1 cellular context compared by ENCODE assay signal in the genomic region with DNA sequence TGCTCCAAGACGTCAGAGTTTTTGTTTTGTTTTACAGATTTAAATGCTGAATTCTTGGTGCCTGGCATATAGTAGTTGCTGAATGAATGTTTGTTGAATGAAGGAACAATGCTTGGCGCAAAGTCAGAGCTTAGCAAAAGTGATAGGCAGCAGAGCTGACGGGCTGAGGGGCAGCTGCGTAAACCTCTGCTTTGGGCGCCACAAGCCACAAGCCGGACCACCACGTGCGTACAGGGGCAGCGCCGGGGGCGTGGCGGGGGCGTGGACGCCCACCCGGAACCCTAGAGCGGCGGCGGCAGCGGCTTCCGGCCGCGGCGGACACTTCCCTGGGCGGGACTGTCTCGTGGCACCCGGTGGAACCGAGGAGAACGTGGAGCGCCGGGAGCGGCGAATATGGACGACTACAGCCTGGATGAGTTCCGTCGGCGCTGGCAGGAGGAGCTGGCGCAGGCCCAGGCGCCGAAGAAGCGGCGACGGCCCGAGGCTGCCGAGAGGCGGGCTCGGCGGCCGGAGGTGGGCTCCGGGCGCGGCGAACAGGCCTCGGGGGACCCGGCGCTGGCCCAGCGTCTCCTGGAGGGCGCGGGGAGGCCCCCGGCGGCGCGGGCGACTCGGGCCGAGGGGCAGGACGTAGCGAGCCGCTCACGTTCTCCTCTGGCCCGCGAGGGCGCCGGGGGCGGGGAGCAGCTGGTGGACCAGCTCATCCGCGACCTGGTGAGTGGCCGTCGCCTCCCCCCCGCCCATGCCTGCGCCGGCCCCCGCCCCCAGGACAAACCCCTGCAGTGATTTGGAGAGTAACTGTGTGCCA.
TF ChIP-seq lines count a peak whose summit lies in the region.

A gene with protein sequence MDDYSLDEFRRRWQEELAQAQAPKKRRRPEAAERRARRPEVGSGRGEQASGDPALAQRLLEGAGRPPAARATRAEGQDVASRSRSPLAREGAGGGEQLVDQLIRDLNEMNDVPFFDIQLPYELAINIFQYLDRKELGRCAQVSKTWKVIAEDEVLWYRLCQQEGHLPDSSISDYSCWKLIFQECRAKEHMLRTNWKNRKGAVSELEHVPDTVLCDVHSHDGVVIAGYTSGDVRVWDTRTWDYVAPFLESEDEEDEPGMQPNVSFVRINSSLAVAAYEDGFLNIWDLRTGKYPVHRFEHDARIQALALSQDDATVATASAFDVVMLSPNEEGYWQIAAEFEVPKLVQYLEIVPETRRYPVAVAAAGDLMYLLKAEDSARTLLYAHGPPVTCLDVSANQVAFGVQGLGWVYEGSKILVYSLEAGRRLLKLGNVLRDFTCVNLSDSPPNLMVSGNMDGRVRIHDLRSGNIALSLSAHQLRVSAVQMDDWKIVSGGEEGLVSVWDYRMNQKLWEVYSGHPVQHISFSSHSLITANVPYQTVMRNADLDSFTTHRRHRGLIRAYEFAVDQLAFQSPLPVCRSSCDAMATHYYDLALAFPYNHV (plus strand): TSS at position 306 of the 805 bp plus-strand sequence. CDS start 88 bp downstream, at position 394.

TF ChIP-seq in HepG2, 621 proteins besides CTCF, POLR2A, EP300 and RAD21 (continued from another document and continues in another):
- TF ChIP-seq, protein P1, sequence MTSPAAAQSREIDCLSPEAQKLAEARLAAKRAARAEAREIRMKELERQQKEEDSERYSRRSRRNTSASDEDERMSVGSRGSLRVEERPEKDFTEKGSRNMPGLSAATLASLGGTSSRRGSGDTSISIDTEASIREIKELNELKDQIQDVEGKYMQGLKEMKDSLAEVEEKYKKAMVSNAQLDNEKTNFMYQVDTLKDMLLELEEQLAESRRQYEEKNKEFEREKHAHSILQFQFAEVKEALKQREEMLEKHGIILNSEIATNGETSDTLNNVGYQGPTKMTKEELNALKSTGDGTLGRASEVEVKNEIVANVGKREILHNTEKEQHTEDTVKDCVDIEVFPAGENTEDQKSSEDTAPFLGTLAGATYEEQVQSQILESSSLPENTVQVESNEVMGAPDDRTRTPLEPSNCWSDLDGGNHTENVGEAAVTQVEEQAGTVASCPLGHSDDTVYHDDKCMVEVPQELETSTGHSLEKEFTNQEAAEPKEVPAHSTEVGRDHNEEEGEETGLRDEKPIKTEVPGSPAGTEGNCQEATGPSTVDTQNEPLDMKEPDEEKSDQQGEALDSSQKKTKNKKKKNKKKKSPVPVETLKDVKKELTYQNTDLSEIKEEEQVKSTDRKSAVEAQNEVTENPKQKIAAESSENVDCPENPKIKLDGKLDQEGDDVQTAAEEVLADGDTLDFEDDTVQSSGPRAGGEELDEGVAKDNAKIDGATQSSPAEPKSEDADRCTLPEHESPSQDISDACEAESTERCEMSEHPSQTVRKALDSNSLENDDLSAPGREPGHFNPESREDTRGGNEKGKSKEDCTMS (CRISPR knock-in tag; conservative IDR thresholded peaks at IDR 0.05) = no peak
- TF ChIP-seq ZNF775 (CRISPR knock-in tag; IDR thresholded peaks at IDR 0.05; ENCODE audit: borderline replicate concordance) (no peak), ZNF614 (CRISPR knock-in tag; IDR thresholded peaks at IDR 0.05; ENCODE audit: borderline replicate concordance) (peak; percentile 20; the same call in 1 of the 2 replicates), JDP2 (CRISPR knock-in tag; IDR thresholded peaks at IDR 0.05; ENCODE audit: borderline replicate concordance) (no peak), ZNF678 (CRISPR knock-in tag; IDR thresholded peaks at IDR 0.05) (0 out of 2 replicates have a peak, but pooled peaks have one; percentile 59), NCOA1 (CRISPR knock-in tag; IDR thresholded peaks at IDR 0.05) (no peak), MATR3 (CRISPR knock-in tag; IDR thresholded peaks at IDR 0.05) (no peak), ZNF350 (CRISPR knock-in tag; IDR thresholded peaks at IDR 0.05; ENCODE audit: borderline replicate concordance, low read depth) (no peak), ZNF558 (CRISPR knock-in tag; IDR thresholded peaks at IDR 0.05; ENCODE audit: borderline replicate concordance) (peak; percentile 81; the same call in 1 of the 2 replicates), ZNF446 (CRISPR knock-in tag; IDR thresholded peaks at IDR 0.05) (no peak), ZNF468 (CRISPR knock-in tag; IDR thresholded peaks at IDR 0.05) (no peak), ZNF83 (CRISPR knock-in tag; IDR thresholded peaks at IDR 0.05; ENCODE audit: borderline replicate concordance) (0 out of 2 replicates have a peak, but pooled peaks have one; percentile 74), FOXK1 (CRISPR knock-in tag; IDR thresholded peaks at IDR 0.05; ENCODE audit: borderline replicate concordance, low read depth) (peak; percentile 69), IRX3 (CRISPR knock-in tag; IDR thresholded peaks at IDR 0.05; ENCODE audit: borderline replicate concordance, low read depth) (no peak; the same call in 1 of the 2 replicates), YEATS2 (CRISPR knock-in tag; IDR thresholded peaks at IDR 0.05; ENCODE audit: borderline replicate concordance) (peak; percentile 87), ZNF543 (CRISPR knock-in tag; IDR thresholded peaks at IDR 0.05) (peak; percentile 77; the same call in 1 of the 2 replicates), ZNF451 (CRISPR knock-in tag; IDR thresholded peaks at IDR 0.05) (peak; percentile 81), ZBTB7A (CRISPR knock-in tag; IDR thresholded peaks at IDR 0.05) (peak; percentile 95), KDM1A (CRISPR knock-in tag; IDR thresholded peaks at IDR 0.05) (no peak), ZNF317 (CRISPR knock-in tag; IDR thresholded peaks at IDR 0.05) (no peak), NCOR1 (IDR thresholded peaks at IDR 0.05; ENCODE audit: borderline replicate concordance, low read length) (no peak), ZNF501 (CRISPR knock-in tag; IDR thresholded peaks at IDR 0.05) (peak; percentile 73), ZMYM3 (CRISPR knock-in tag; IDR thresholded peaks at IDR 0.05) (peak; percentile 95), ZFAT (CRISPR knock-in tag; conservative IDR thresholded peaks at IDR 0.05) (no peak), SCMH1 (CRISPR knock-in tag; IDR thresholded peaks at IDR 0.05; ENCODE audit: borderline replicate concordance) (no peak)
- TF ChIP-seq, protein P2, sequence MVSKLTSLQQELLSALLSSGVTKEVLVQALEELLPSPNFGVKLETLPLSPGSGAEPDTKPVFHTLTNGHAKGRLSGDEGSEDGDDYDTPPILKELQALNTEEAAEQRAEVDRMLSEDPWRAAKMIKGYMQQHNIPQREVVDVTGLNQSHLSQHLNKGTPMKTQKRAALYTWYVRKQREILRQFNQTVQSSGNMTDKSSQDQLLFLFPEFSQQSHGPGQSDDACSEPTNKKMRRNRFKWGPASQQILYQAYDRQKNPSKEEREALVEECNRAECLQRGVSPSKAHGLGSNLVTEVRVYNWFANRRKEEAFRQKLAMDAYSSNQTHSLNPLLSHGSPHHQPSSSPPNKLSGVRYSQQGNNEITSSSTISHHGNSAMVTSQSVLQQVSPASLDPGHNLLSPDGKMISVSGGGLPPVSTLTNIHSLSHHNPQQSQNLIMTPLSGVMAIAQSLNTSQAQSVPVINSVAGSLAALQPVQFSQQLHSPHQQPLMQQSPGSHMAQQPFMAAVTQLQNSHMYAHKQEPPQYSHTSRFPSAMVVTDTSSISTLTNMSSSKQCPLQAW (CRISPR knock-in tag; IDR thresholded peaks at IDR 0.05) = peak; percentile 66; the same call in 1 of the 2 replicates
- TF ChIP-seq, protein P3, sequence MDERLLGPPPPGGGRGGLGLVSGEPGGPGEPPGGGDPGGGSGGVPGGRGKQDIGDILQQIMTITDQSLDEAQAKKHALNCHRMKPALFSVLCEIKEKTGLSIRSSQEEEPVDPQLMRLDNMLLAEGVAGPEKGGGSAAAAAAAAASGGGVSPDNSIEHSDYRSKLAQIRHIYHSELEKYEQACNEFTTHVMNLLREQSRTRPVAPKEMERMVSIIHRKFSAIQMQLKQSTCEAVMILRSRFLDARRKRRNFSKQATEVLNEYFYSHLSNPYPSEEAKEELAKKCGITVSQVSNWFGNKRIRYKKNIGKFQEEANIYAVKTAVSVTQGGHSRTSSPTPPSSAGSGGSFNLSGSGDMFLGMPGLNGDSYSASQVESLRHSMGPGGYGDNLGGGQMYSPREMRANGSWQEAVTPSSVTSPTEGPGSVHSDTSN (CRISPR knock-in tag; IDR thresholded peaks at IDR 0.05) = no peak
- TF ChIP-seq, protein P4, sequence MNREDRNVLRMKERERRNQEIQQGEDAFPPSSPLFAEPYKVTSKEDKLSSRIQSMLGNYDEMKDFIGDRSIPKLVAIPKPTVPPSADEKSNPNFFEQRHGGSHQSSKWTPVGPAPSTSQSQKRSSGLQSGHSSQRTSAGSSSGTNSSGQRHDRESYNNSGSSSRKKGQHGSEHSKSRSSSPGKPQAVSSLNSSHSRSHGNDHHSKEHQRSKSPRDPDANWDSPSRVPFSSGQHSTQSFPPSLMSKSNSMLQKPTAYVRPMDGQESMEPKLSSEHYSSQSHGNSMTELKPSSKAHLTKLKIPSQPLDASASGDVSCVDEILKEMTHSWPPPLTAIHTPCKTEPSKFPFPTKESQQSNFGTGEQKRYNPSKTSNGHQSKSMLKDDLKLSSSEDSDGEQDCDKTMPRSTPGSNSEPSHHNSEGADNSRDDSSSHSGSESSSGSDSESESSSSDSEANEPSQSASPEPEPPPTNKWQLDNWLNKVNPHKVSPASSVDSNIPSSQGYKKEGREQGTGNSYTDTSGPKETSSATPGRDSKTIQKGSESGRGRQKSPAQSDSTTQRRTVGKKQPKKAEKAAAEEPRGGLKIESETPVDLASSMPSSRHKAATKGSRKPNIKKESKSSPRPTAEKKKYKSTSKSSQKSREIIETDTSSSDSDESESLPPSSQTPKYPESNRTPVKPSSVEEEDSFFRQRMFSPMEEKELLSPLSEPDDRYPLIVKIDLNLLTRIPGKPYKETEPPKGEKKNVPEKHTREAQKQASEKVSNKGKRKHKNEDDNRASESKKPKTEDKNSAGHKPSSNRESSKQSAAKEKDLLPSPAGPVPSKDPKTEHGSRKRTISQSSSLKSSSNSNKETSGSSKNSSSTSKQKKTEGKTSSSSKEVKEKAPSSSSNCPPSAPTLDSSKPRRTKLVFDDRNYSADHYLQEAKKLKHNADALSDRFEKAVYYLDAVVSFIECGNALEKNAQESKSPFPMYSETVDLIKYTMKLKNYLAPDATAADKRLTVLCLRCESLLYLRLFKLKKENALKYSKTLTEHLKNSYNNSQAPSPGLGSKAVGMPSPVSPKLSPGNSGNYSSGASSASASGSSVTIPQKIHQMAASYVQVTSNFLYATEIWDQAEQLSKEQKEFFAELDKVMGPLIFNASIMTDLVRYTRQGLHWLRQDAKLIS (CRISPR knock-in tag; IDR thresholded peaks at IDR 0.05) = no peak
- TF ChIP-seq, protein P5, sequence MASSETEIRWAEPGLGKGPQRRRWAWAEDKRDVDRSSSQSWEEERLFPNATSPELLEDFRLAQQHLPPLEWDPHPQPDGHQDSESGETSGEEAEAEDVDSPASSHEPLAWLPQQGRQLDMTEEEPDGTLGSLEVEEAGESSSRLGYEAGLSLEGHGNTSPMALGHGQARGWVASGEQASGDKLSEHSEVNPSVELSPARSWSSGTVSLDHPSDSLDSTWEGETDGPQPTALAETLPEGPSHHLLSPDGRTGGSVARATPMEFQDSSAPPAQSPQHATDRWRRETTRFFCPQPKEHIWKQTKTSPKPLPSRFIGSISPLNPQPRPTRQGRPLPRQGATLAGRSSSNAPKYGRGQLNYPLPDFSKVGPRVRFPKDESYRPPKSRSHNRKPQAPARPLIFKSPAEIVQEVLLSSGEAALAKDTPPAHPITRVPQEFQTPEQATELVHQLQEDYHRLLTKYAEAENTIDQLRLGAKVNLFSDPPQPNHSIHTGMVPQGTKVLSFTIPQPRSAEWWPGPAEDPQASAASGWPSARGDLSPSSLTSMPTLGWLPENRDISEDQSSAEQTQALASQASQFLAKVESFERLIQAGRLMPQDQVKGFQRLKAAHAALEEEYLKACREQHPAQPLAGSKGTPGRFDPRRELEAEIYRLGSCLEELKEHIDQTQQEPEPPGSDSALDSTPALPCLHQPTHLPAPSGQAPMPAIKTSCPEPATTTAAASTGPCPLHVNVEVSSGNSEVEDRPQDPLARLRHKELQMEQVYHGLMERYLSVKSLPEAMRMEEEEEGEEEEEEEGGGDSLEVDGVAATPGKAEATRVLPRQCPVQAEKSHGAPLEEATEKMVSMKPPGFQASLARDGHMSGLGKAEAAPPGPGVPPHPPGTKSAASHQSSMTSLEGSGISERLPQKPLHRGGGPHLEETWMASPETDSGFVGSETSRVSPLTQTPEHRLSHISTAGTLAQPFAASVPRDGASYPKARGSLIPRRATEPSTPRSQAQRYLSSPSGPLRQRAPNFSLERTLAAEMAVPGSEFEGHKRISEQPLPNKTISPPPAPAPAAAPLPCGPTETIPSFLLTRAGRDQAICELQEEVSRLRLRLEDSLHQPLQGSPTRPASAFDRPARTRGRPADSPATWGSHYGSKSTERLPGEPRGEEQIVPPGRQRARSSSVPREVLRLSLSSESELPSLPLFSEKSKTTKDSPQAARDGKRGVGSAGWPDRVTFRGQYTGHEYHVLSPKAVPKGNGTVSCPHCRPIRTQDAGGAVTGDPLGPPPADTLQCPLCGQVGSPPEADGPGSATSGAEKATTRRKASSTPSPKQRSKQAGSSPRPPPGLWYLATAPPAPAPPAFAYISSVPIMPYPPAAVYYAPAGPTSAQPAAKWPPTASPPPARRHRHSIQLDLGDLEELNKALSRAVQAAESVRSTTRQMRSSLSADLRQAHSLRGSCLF (CRISPR knock-in tag; IDR thresholded peaks at IDR 0.05; ENCODE audit: borderline replicate concordance) = 0 out of 2 replicates have a peak, but pooled peaks have one; percentile 67
- TF ChIP-seq, protein P6, sequence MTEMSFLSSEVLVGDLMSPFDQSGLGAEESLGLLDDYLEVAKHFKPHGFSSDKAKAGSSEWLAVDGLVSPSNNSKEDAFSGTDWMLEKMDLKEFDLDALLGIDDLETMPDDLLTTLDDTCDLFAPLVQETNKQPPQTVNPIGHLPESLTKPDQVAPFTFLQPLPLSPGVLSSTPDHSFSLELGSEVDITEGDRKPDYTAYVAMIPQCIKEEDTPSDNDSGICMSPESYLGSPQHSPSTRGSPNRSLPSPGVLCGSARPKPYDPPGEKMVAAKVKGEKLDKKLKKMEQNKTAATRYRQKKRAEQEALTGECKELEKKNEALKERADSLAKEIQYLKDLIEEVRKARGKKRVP (CRISPR knock-in tag; IDR thresholded peaks at IDR 0.05) = no peak
- TF ChIP-seq, protein P7, sequence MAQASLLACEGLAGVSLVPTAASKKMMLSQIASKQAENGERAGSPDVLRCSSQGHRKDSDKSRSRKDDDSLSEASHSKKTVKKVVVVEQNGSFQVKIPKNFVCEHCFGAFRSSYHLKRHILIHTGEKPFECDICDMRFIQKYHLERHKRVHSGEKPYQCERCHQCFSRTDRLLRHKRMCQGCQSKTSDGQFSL (CRISPR knock-in tag; IDR thresholded peaks at IDR 0.05) = no peak
